In the genomic region with DNA sequence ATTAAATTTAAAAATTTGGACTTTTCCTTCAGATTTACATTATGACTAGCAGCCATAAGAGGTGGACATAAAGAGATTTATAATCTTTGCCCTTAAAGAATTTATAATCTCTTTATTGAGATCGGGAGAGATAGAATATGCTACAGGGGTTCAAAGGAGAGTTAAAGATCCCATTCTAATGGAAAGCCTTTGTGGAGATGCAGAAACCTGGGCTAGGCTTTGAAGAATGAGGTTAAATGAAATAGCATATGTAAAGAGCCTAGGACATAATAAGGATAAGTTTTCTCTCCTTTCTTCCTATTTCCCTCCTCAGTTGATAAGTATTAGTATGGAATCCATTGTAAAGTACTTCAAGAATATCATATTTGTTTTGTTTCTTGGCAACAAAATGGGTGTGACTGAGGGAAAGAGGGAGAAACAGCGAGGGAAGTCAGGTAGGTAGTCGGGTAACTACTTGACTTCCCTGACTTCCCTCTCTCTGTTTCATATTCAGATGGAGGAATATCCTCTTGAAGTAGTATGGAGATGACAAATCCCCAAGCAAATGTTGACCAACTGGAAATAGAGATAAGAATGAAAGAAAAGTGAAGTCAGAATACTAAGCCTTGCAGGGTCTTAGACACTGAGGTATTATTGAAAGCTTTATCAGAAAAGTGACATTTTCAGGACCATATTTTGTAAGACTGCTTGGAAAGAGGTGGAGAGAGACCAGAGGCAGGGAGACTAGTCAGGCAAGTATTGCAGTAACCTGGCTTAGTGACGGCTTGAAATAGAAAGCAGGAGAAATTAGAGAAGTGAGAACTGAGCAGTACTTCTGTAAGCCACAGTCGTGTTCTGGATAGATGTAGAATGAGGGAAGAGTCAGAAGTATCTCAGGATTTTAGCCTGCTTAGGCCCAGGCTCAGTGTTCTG, we compare ENCODE assay signal across 8 cellular contexts.
DNase-seq lines count a peak whose midpoint lies in the region; ATAC-seq and TF ChIP-seq lines count a peak whose summit lies in the region.

No MANE protein-coding gene starts in this region.

- DNase-seq in PC-9 = peak in 1 of 2 experiments; percentile 62
- DNase-seq in left lobe of liver (ENCODE audit: low spot score) = no peak
- DNase-seq in BE2C = no peak
- DNase-seq in anterior cingulate cortex (lab: John Stamatoyannopoulos, UW) = no peak
- DNase-seq in dedifferentiated amniotic fluid mesenchymal stem cell (ENCODE audit: extremely low spot score) = no peak
- no peak for DNase-seq in AG08395 (ENCODE audit: low spot score)

- no peaks in the 10 kb centered on the region for H3K9me3 ChIP-seq in PC-9 (ENCODE audit: insufficient read depth, low read depth)
- no peaks in the 10 kb centered on the region for H3K9me3 ChIP-seq in BE2C

- H3K79me2 ChIP-seq in PC-9 (ENCODE audit: low read depth) = peaks cover 33% of the 10 kb centered on the region

- peaks cover 25% of the 10 kb centered on the region for H3F3A ChIP-seq in PC-9 (ENCODE audit: insufficient read depth, low read depth)

- ATAC-seq in GM18870 (IDR thresholded peaks at IDR 0.05; ENCODE audit: unreplicated experiment) (peak; percentile 94), HG02885 (IDR thresholded peaks at IDR 0.05; ENCODE audit: poor library complexity, unreplicated experiment) (peak; percentile 98), left lobe of liver (peak; percentile 69)

- H4K20me1 ChIP-seq in PC-9 (ENCODE audit: insufficient read depth) = no peaks in the 10 kb centered on the region

- POLR2A ChIA-PET in PC-9 (lab: Charles Lee; ENCODE audit: unreplicated experiment) = no interaction called here

- H2AFZ ChIP-seq in PC-9 = no peak overlapping the region

- intact Hi-C loops in PC-9 (cut with micrococcal nuclease; ENCODE audit: unreplicated experiment) = no loop called here

- H3K4me3 ChIP-seq in PC-9 (peak overlapping the region; percentile 22; the same call in 1 of the 2 replicates), BE2C (ENCODE audit: low read depth, low read length) (no peak overlapping the region)

- TF ChIP-seq CTCF in PC-9 (conservative IDR thresholded peaks at IDR 0.05) (no peak), BE2C (IDR thresholded peaks at IDR 0.05; ENCODE audit: low read depth, low read length) (no peak)

- CTCF ChIA-PET in PC-9 (lab: Charles Lee) = interaction anchor here (0.6 kb wide), 1 partner anchor 84 kb away, joined by 3 read pairs; no protein-coding TSS in a partner anchor

- H3K4me2 ChIP-seq in PC-9 = peak overlapping the region; percentile 65

- H3K4me1 ChIP-seq in PC-9 (replicated peaks; ENCODE audit: insufficient read depth) = peaks cover 36% of the 10 kb centered on the region
- H3K4me1 ChIP-seq in BE2C = peaks cover 20% of the 10 kb centered on the region

- H3K27ac ChIP-seq in PC-9 = peak overlapping the region; percentile 60

- H3K27me3 ChIP-seq in PC-9 (ENCODE audit: insufficient read depth, low read depth) (no peaks in the 10 kb centered on the region), BE2C (no peaks in the 10 kb centered on the region)

- H3K9me2 ChIP-seq in PC-9 (ENCODE audit: insufficient read depth) = no peaks in the 10 kb centered on the region

- BruUV-seq in PC-9 (replicated peaks; lab: Mats Ljungman, UMichigan) = TSS peak; percentile 27

- no peaks in the 10 kb centered on the region for H3K36me3 ChIP-seq in PC-9 (ENCODE audit: low read depth)
- no peaks in the 10 kb centered on the region for H3K36me3 ChIP-seq in BE2C
